ENCODE assay signal across 8 cellular contexts in the genomic region with DNA sequence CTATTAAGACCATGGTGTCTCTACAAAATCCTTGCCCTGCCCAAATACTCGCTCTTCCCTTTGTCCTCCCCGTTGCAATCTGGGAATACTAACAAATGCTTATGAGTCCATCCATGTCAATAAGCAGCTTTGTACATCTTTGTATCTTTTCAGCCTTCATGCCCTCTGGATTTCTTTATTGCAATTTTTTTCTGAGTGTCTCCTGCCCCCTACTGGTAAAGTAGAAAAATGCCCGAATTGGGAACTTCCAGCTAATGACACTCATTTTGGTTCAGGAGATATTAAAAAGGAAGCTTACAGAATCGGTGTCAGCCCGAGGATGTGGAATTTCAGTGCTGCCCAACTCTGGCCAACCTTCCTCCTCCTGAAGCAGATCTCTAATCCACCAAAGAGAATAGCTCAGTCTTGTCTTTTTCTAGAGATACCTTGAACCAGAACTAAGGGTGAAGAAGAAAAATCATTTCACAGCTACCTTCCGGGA. TPM values are rescaled to one million over a fixed set of nuclear protein-coding genes. Genes with fewer than 3 reads are reported as not detected.
DNase-seq lines count a peak whose midpoint lies in the region; ATAC-seq, FAIRE-seq and TF ChIP-seq lines count a peak whose summit lies in the region.

No MANE protein-coding gene starts in this region.

- peak; percentile 43 for TF ChIP-seq CTCF in HL-60 (IDR thresholded peaks at IDR 0.05; ENCODE audit: insufficient read depth, low read length)
- TF ChIP-seq CTCF in bronchial epithelial cell (IDR thresholded peaks at IDR 0.05; ENCODE audit: insufficient read depth, low read length, severe bottlenecking): peak; percentile 50
- peak; percentile 86 for TF ChIP-seq CTCF in liver (IDR thresholded peaks at IDR 0.05; ENCODE audit: low read depth, low read length, missing input control)
- peak; percentile 74 to 85 (median 78) for TF ChIP-seq CTCF in uterus (IDR thresholded peaks at IDR 0.05)

- ATAC-seq in HG02973 (IDR thresholded peaks at IDR 0.05; ENCODE audit: unreplicated experiment): no peak

- WGBS in liver: 32% methylated on average over 6 of the region's 6 CpGs

- peak; percentile 90 to 94 for TF ChIP-seq RAD21 in liver (IDR thresholded peaks at IDR 0.05)

- no peak for TF ChIP-seq POLR2A in uterus (IDR thresholded peaks at IDR 0.05)

- in situ Hi-C loops in Caki2 (cut with HindIII; ENCODE audit: low pct_unique_long_range_greater_than_20kb, low sequenced_read_pairs): loop anchor here (25.0 kb wide), 1 partner anchor 236 kb away; a partner anchor contains a TSS

- intact Hi-C loops in uterus (cut with DNase I; ENCODE audit: low total_unique reads): loop anchor here (5.0 kb wide), 1 partner anchor 54 kb away; no protein-coding TSS in a partner anchor

- peaks cover under 1 to 5% (median 3%) of the 10 kb centered on the region in 4 donors for H3K4me1 ChIP-seq in liver (ENCODE audit: control insufficient read depth in 4 of 4, insufficient read depth in 4 of 4, low read length in 3 of 4)
- no peaks in the 10 kb centered on the region for H3K4me1 ChIP-seq in uterus

- peak; percentile 39 for DNase-seq in Caki2 (ENCODE audit: low read depth)
- peak in 1 of 2 experiments; percentile 49 for DNase-seq in HL-60 (ENCODE audit: low read depth in 1 of 2, low spot score in 1 of 2)
- DNase-seq in NOMO-1 treated with dmso at 0.1 percent for 144 hours (lab: John Stamatoyannopoulos, UW; ENCODE audit: unreplicated experiment): peak; percentile 30
- peak; percentile 49 for DNase-seq in bronchial epithelial cell (ENCODE audit: low read depth)
- peak in 1 of 2 donors; percentile 11 for DNase-seq in uterus
- no peak for DNase-seq in activated CD4-positive, alpha-beta T cell treated with anti-CD3 and anti-CD28 coated beads, Interleukin-2, amount 50 U/mL, for 48 hours

- H3K27ac ChIP-seq in HL-60 (replicated peaks) (no peak overlapping the region), liver (ENCODE audit: low read depth in 1 of 2, low read length in 2 of 2) (no peak overlapping the region), uterus (peak overlapping the region in 1 of 2 donors; percentile 34)

- no peak for FAIRE-seq in bronchial epithelial cell (lab: Jason Lieb, UNC)

- peaks cover 27% of the 10 kb centered on the region for H3K36me3 ChIP-seq in bronchial epithelial cell (ENCODE audit: control insufficient read depth, insufficient read depth, low read length)
- peaks cover 25 to 68% (median 51%) of the 10 kb centered on the region in 4 donors for H3K36me3 ChIP-seq in liver (ENCODE audit: control insufficient read depth in 4 of 4, insufficient read depth in 3 of 4, low read depth in 1 of 4, low read length in 3 of 4)
- no peaks in the 10 kb centered on the region for H3K36me3 ChIP-seq in uterus

- no peaks in the 10 kb centered on the region for H3K9me3 ChIP-seq in liver (ENCODE audit: control insufficient read depth in 4 of 4, low read length in 3 of 4)
- no peaks in the 10 kb centered on the region for H3K9me3 ChIP-seq in uterus

- H3K27me3 ChIP-seq in HL-60 (ENCODE audit: insufficient read depth, poor library complexity, severe bottlenecking): no peaks in the 10 kb centered on the region
- H3K27me3 ChIP-seq in bronchial epithelial cell (ENCODE audit: control insufficient read depth, insufficient read depth, low read length): no peaks in the 10 kb centered on the region
- H3K27me3 ChIP-seq in liver (ENCODE audit: control insufficient read depth in 4 of 4, insufficient read depth in 4 of 4, low read length in 3 of 4): no peaks in the 10 kb centered on the region
- H3K27me3 ChIP-seq in uterus: no peaks in the 10 kb centered on the region

- H3K9ac ChIP-seq in liver (ENCODE audit: low read depth in 1 of 2, low read length in 2 of 2): no peak overlapping the region

- H3K4me3 ChIP-seq in HL-60 (replicated peaks; ENCODE audit: insufficient read depth, low read length) (no peak overlapping the region), bronchial epithelial cell (ENCODE audit: low read depth, low read length) (no peak overlapping the region), liver (ENCODE audit: low read depth in 1 of 3, low read length in 3 of 3) (no peak overlapping the region), uterus (no peak overlapping the region)

TF ChIP-seq in liver, 16 proteins besides CTCF, POLR2A, EP300 and RAD21:
- TF ChIP-seq EGR1 (IDR thresholded peaks at IDR 0.05; ENCODE audit: low read depth in 2 of 2): no peak
- peak; percentile 9 for TF ChIP-seq NR2F2 (IDR thresholded peaks at IDR 0.05)
- TF ChIP-seq YY1 (IDR thresholded peaks at IDR 0.05): no peak
- TF ChIP-seq, protein P1, sequence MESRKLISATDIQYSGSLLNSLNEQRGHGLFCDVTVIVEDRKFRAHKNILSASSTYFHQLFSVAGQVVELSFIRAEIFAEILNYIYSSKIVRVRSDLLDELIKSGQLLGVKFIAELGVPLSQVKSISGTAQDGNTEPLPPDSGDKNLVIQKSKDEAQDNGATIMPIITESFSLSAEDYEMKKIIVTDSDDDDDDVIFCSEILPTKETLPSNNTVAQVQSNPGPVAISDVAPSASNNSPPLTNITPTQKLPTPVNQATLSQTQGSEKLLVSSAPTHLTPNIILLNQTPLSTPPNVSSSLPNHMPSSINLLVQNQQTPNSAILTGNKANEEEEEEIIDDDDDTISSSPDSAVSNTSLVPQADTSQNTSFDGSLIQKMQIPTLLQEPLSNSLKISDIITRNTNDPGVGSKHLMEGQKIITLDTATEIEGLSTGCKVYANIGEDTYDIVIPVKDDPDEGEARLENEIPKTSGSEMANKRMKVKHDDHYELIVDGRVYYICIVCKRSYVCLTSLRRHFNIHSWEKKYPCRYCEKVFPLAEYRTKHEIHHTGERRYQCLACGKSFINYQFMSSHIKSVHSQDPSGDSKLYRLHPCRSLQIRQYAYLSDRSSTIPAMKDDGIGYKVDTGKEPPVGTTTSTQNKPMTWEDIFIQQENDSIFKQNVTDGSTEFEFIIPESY (IDR thresholded peaks at IDR 0.05): no peak
- no peak for TF ChIP-seq FOXA2 (IDR thresholded peaks at IDR 0.05)
- no peak for TF ChIP-seq JUND (IDR thresholded peaks at IDR 0.05)
- TF ChIP-seq, protein P2, sequence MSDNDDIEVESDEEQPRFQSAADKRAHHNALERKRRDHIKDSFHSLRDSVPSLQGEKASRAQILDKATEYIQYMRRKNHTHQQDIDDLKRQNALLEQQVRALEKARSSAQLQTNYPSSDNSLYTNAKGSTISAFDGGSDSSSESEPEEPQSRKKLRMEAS (IDR thresholded peaks at IDR 0.05): no peak
- TF ChIP-seq GABPA (IDR thresholded peaks at IDR 0.05 in 1 of 2, conservative IDR thresholded peaks at IDR 0.05 in 1 of 2): no peak

RNA-seq across cellular contexts. Expression of a gene that starts 46.0 kb away (rescaled TPM):
- total RNA-seq in Caki2 (2014; rRNA removed; shearing (Covaris generic); ENCODE audit: low replicate concordance): 7.7 and 11.1 TPM in 2 replicates
- total RNA-seq in bronchial epithelial cell: 2.4 and 3.2 TPM in 2 replicates
- total RNA-seq in liver: 10 to 100 TPM; 10.7 to 18.7 TPM
- polyA plus RNA-seq in liver: 1 to 10 TPM; 4.4 to 6.9 TPM
- total RNA-seq in uterus: 10 to 100 TPM; 11.8 to 31.3 (median 21.8) TPM

Comparison
In these comparisons a context has a peak if more than half of its experiments do, and no peak if none do; other contexts are left out.
1. DNase-seq: peak in Caki2 (single experiment), NOMO-1 treated with dmso at 0.1 percent for 144 hours (single experiment) and bronchial epithelial cell (single experiment); none in activated CD4-positive, alpha-beta T cell treated with anti-CD3 and anti-CD28 coated beads, Interleukin-2, amount 50 U/mL, for 48 hours (0 of 2).
2. Peak in every context shown above with its lines, with median percentiles within 50 percentile points of each other: CTCF ChIP-seq.